ENCODE assay signal across 1 cellular context in the genomic region with DNA sequence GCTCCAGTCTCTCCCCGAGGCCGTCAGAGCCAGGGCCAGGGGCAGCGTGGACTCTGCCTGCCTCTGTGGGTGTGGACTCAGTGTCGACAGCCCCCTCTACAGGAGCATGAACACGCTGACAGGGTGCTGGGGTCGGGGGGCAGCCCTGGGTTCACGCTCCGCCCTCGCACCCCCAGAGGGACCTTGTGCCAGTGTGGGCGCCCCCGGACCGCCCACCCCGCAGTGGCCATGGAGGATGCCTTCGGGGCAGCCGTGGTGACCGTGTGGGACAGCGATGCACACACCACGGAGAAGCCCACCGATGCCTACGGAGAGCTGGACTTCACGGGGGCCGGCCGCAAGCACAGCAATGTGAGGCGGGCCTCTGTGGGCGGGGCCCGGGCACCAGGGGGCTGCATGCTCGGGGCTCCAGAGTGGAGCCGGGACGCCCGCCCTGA.
A peak's percentile ranks its signal among the peaks of the same experiment; 100 is the strongest.
TF ChIP-seq lines count a peak whose summit lies in the region.

No MANE protein-coding gene starts in this region.

TF ChIP-seq in K562, 482 proteins besides CTCF, POLR2A, EP300 and RAD21:
- TF ChIP-seq POLR2G (IDR thresholded peaks at IDR 0.05; ENCODE audit: low read depth, low read length) (peak; percentile 41; the same call in 1 of the 2 replicates), RBFOX2 (IDR thresholded peaks at IDR 0.05; ENCODE audit: low read depth, low read length) (peak; percentile 52), ZKSCAN8 (CRISPR knock-in tag; IDR thresholded peaks at IDR 0.05) (no peak)
